Comparison of ENCODE assay signal across 9 cellular contexts in genomic region chr4:152462047-152462446, GRCh38.
DNase-seq lines count a peak whose midpoint lies in the region; ATAC-seq, FAIRE-seq and TF ChIP-seq lines count a peak whose summit lies in the region.
"Had no signal": no experiment of that assay in that cellular context is flagged by ENCODE, and none has a peak within 500 bp of the region (broad histone marks: within the 10 kb centered on the region; RNA-seq: fewer than 3 reads in every experiment).

No MANE protein-coding gene starts in this region.

- H3K27ac Mint-ChIP-seq in astrocyte (ENCODE audit: unreplicated experiment) = peak overlapping the region; percentile 91

- no peaks in the 10 kb centered on the region for H3K4me1 ChIP-seq in astrocyte (ENCODE audit: insufficient read depth, low read length)

- no peaks in the 10 kb centered on the region for H3K36me3 Mint-ChIP-seq in astrocyte (ENCODE audit: low read depth, unreplicated experiment)

- H3K36me3 ChIP-seq in astrocyte (ENCODE audit: insufficient read depth, low read length) = no peaks in the 10 kb centered on the region

- peaks cover 36% of the 10 kb centered on the region for H3K4me1 Mint-ChIP-seq in astrocyte (ENCODE audit: low read depth, unreplicated experiment)

- DNase-seq in GM12891 (ENCODE audit: insufficient read length, low spot score) (no peak), astrocyte (ENCODE audit: low read depth) (no peak), urothelium cell line (ENCODE audit: low spot score) (no peak), DMS153 treated with DMSO at 0.1 percent for 48 hours (lab: John Stamatoyannopoulos, UW; ENCODE audit: unreplicated experiment) (no peak), NCI-H524 (lab: John Stamatoyannopoulos, UW) (no peak), NCI-H510A (lab: John Stamatoyannopoulos, UW) (no peak)
- DNase-seq: OCI-M1 had no signal

- H3K4me3 ChIP-seq in astrocyte (ENCODE audit: insufficient read depth, low read depth, low read length) = no peak overlapping the region

- peak; percentile 60 for ATAC-seq in GM21381 (IDR thresholded peaks at IDR 0.05; ENCODE audit: unreplicated experiment)
- ATAC-seq in HG03280 (IDR thresholded peaks at IDR 0.05; ENCODE audit: unreplicated experiment) = peak; percentile 59

- no peak for TF ChIP-seq CTCF in astrocyte (IDR thresholded peaks at IDR 0.05; ENCODE audit: insufficient read depth, low read depth, low read length)

- peak overlapping the region; percentile 8 for H3K27ac ChIP-seq in astrocyte (ENCODE audit: low read depth, low read length)

- H3K9me3 ChIP-seq in astrocyte (ENCODE audit: insufficient read depth, low read depth, low read length) = no peaks in the 10 kb centered on the region

- no peaks in the 10 kb centered on the region for H3K9me3 Mint-ChIP-seq in astrocyte (ENCODE audit: unreplicated experiment)

- peaks cover 42% of the 10 kb centered on the region for H3K79me2 ChIP-seq in astrocyte (ENCODE audit: insufficient read depth, low read length)

- H3K4me2 ChIP-seq in astrocyte (ENCODE audit: low read length) = no peak overlapping the region

- no peak overlapping the region for H3K9ac ChIP-seq in astrocyte (ENCODE audit: low read length)

- FAIRE-seq in GM12891 (lab: Jason Lieb, UNC) (peak; percentile 92), astrocyte (lab: Jason Lieb, UNC) (no peak), urothelium cell line (lab: Jason Lieb, UNC) (no peak)

- H3K27me3 ChIP-seq in astrocyte (ENCODE audit: insufficient read depth, low read length) = no peaks in the 10 kb centered on the region

- no peak overlapping the region for H3K4me3 Mint-ChIP-seq in astrocyte (ENCODE audit: unreplicated experiment)

- H3K27me3 Mint-ChIP-seq in astrocyte (ENCODE audit: low read depth, unreplicated experiment) = no peaks in the 10 kb centered on the region

- H4K20me1 ChIP-seq in astrocyte (ENCODE audit: insufficient read depth, low read length) = peaks cover 6% of the 10 kb centered on the region

- no peak overlapping the region for H2AFZ ChIP-seq in astrocyte (ENCODE audit: low read depth, low read length)

- no peak for TF ChIP-seq POLR2A in GM12891 (IDR thresholded peaks at IDR 0.05; ENCODE audit: low read depth, low read length)

TF ChIP-seq in GM12891, 5 proteins besides CTCF, POLR2A, EP300 and RAD21:
- TF ChIP-seq POU2F2 (IDR thresholded peaks at IDR 0.05; ENCODE audit: low read depth, low read length) (no peak), SPI1 (IDR thresholded peaks at IDR 0.05; ENCODE audit: low read depth, low read length) (peak; percentile 27; the same call in 1 of the 2 replicates)
TF ChIP-seq in GM12891: peak in this region for 1.
